In the genomic region with DNA sequence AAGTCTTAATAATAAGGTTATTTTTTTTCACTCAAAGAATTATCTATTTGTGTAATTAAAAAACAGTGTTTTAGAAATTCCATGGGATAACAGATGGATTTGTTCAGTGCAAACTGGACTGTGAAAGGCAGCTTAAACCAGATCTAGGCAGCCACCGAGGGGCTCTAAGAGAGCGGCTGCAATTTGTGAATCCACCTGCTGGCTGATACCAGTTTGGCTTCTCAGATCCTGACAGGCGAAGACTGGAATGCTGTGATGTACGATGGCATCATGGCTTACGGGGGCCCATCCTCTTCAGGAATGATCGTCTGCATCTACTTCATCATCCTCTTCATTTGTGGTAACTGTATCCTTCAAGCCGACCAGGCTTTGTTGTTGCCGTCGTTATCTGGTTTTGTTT, we compare ENCODE assay signal across 2 cellular contexts.
TF ChIP-seq lines count a peak whose summit lies in the region.

No MANE protein-coding gene starts in this region.

TF ChIP-seq in GM23338, 12 proteins besides CTCF, POLR2A, EP300 and RAD21 (continued from another document):
- TF ChIP-seq, protein P1, sequence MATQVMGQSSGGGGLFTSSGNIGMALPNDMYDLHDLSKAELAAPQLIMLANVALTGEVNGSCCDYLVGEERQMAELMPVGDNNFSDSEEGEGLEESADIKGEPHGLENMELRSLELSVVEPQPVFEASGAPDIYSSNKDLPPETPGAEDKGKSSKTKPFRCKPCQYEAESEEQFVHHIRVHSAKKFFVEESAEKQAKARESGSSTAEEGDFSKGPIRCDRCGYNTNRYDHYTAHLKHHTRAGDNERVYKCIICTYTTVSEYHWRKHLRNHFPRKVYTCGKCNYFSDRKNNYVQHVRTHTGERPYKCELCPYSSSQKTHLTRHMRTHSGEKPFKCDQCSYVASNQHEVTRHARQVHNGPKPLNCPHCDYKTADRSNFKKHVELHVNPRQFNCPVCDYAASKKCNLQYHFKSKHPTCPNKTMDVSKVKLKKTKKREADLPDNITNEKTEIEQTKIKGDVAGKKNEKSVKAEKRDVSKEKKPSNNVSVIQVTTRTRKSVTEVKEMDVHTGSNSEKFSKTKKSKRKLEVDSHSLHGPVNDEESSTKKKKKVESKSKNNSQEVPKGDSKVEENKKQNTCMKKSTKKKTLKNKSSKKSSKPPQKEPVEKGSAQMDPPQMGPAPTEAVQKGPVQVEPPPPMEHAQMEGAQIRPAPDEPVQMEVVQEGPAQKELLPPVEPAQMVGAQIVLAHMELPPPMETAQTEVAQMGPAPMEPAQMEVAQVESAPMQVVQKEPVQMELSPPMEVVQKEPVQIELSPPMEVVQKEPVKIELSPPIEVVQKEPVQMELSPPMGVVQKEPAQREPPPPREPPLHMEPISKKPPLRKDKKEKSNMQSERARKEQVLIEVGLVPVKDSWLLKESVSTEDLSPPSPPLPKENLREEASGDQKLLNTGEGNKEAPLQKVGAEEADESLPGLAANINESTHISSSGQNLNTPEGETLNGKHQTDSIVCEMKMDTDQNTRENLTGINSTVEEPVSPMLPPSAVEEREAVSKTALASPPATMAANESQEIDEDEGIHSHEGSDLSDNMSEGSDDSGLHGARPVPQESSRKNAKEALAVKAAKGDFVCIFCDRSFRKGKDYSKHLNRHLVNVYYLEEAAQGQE (IDR thresholded peaks at IDR 0.05; ENCODE audit: unreplicated experiment): no peak
- TF ChIP-seq EZH2phosphoT487 (IDR thresholded peaks at IDR 0.05; ENCODE audit: unreplicated experiment): no peak
- TF ChIP-seq, protein P2, sequence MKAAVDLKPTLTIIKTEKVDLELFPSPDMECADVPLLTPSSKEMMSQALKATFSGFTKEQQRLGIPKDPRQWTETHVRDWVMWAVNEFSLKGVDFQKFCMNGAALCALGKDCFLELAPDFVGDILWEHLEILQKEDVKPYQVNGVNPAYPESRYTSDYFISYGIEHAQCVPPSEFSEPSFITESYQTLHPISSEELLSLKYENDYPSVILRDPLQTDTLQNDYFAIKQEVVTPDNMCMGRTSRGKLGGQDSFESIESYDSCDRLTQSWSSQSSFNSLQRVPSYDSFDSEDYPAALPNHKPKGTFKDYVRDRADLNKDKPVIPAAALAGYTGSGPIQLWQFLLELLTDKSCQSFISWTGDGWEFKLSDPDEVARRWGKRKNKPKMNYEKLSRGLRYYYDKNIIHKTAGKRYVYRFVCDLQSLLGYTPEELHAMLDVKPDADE (IDR thresholded peaks at IDR 0.05): no peak
- no peak for TF ChIP-seq ZNF331 (CRISPR knock-in tag; IDR thresholded peaks at IDR 0.05; ENCODE audit: low read depth)
- TF ChIP-seq STAT1 (IDR thresholded peaks at IDR 0.05; ENCODE audit: unreplicated experiment): no peak
- TF ChIP-seq ZNF114 (CRISPR knock-in tag; IDR thresholded peaks at IDR 0.05): no peak
- no peak for TF ChIP-seq POLR2AphosphoS5 (IDR thresholded peaks at IDR 0.05; ENCODE audit: low read depth)
- TF ChIP-seq ZNF462 (CRISPR knock-in tag; IDR thresholded peaks at IDR 0.05): no peak
- no peak for TF ChIP-seq JUNB (IDR thresholded peaks at IDR 0.05; ENCODE audit: unreplicated experiment)
- no peak for TF ChIP-seq EZH2 (IDR thresholded peaks at IDR 0.05; ENCODE audit: low read depth, unreplicated experiment)
TF ChIP-seq in GM23338: peak in this region for 0.

TF ChIP-seq in WTC11, 78 proteins besides CTCF, POLR2A, EP300 and RAD21 (continued from another document):
- no peak for TF ChIP-seq PRDM15 (CRISPR knock-in tag; IDR thresholded peaks at IDR 0.05)
- TF ChIP-seq GABPB1 (CRISPR knock-in tag; IDR thresholded peaks at IDR 0.05): no peak
- TF ChIP-seq ZNF263 (CRISPR knock-in tag; IDR thresholded peaks at IDR 0.05; ENCODE audit: low read depth): no peak
- no peak for TF ChIP-seq FOXP1 (CRISPR knock-in tag; IDR thresholded peaks at IDR 0.05; ENCODE audit: borderline replicate concordance)
- no peak for TF ChIP-seq FOXJ3 (CRISPR knock-in tag; IDR thresholded peaks at IDR 0.05; ENCODE audit: borderline replicate concordance)
- TF ChIP-seq CBFB (CRISPR knock-in tag; IDR thresholded peaks at IDR 0.05; ENCODE audit: low read depth): no peak
- no peak for TF ChIP-seq MAX (CRISPR knock-in tag; IDR thresholded peaks at IDR 0.05)
- TF ChIP-seq RELA (CRISPR knock-in tag; IDR thresholded peaks at IDR 0.05; ENCODE audit: borderline replicate concordance): no peak
